8 cellular contexts compared by ENCODE assay signal in the genomic region with DNA sequence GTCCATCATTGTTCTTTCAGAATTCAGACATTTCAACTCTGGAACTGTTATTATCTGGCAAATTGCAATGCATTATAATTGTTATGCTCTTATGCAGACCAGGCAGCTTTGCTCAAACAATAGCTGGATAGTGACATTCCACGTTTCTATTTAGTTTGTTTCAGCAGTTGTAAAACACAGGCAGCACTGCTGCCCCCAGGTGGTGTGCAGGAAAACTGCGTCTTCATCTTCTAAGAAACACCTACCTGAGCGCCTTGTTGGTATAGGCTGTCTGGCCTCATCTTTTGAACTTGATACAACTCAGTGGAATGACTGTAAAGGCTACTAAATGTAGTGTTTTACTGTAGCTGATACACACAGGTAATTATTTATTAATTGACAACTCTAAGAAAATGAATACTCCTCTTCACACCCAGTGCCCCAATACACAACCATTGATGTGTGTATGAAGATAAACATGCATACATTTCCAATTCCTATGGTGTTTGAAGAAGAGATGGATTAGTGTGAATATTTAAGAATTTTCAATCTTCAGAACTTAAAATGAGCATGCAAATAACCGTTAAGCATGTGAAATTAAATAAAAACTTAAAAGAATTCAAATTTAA.
A peak's percentile ranks its signal among the peaks of the same experiment; 100 is the strongest.
DNase-seq lines count a peak whose midpoint lies in the region; ATAC-seq, FAIRE-seq and TF ChIP-seq lines count a peak whose summit lies in the region.

No MANE protein-coding gene starts in this region.

- TF ChIP-seq CTCF in CD14-positive monocyte (IDR thresholded peaks at IDR 0.05) = peak; percentile 73
- peak; percentile 54 for TF ChIP-seq CTCF in GM12874 (IDR thresholded peaks at IDR 0.05; ENCODE audit: insufficient read depth, low read depth, low read length)
- peak; percentile 80 for TF ChIP-seq CTCF in WERI-Rb-1 (IDR thresholded peaks at IDR 0.05; ENCODE audit: low read depth, low read length)
- peak; percentile 69 for TF ChIP-seq CTCF in HepG2 (CRISPR knock-in tag; IDR thresholded peaks at IDR 0.05)

- H3K9me3 Mint-ChIP-seq in CD14-positive monocyte = peaks cover 0 to 1% (median 0%) of the 10 kb centered on the region in 7 donors

- TF ChIP-seq RAD21 in HepG2 (CRISPR knock-in tag; IDR thresholded peaks at IDR 0.05) = no peak

- H3K4me1 ChIP-seq in HepG2 (ENCODE audit: insufficient read depth, low read length) = no peaks in the 10 kb centered on the region

- no peak overlapping the region for H2AFZ ChIP-seq in HepG2 (ENCODE audit: low read length)

- no peaks in the 10 kb centered on the region for H4K20me1 ChIP-seq in HepG2 (ENCODE audit: insufficient read depth, low read length)

- intact Hi-C loops in CD14-positive monocyte (cut with micrococcal nuclease) (no loop called here), HepG2 (cut with micrococcal nuclease; ENCODE audit: unreplicated experiment) (no loop called here)

- H3K79me2 ChIP-seq in HepG2 (ENCODE audit: insufficient read depth, low read length) = no peaks in the 10 kb centered on the region

- H3K27me3 Mint-ChIP-seq in CD14-positive monocyte (ENCODE audit: low read depth in 3 of 3) = peaks cover 5 to 14% (median 13%) of the 10 kb centered on the region in 3 donors

- no peak overlapping the region for H3K27ac ChIP-seq in WERI-Rb-1
- H3K27ac ChIP-seq in HepG2 (ENCODE audit: extremely low read length, insufficient read depth, low read length) = no peak overlapping the region

- no peak for TF ChIP-seq POLR2A in HepG2 (IDR thresholded peaks at IDR 0.05; ENCODE audit: insufficient read depth in 1 of 2, low read depth in 2 of 2, low read length in 2 of 2)
- no peak for TF ChIP-seq POLR2A in H54 (IDR thresholded peaks at IDR 0.05; ENCODE audit: low read depth, low read length)

- H3K27me3 ChIP-seq in WERI-Rb-1 (ENCODE audit: insufficient read depth, low read depth, severe bottlenecking) (no peaks in the 10 kb centered on the region), HepG2 (ENCODE audit: control insufficient read depth in 1 of 2, insufficient read depth in 2 of 2, low read length in 2 of 2) (peaks cover 0 to 10% of the 10 kb centered on the region in 2 experiments; a peak in 1 of 5 replicates)

- no TSS peak for BruUV-seq in HepG2 (replicated peaks; lab: Mats Ljungman, UMichigan)

- WGBS in HepG2 (ENCODE audit: low lambda C conversion rate) = 16% methylated on average over 4 of the region's 4 CpGs

- POLR2A ChIA-PET in HepG2 (lab: Yijun Ruan, JAX) = no interaction called here

- H3K4me2 ChIP-seq in HepG2 (ENCODE audit: low read depth, low read length) = no peak overlapping the region

- H3K4me1 Mint-ChIP-seq in CD14-positive monocyte = no peaks in the 10 kb centered on the region

- H3K36me3 Mint-ChIP-seq in CD14-positive monocyte = no peaks in the 10 kb centered on the region

- H3K9me3 ChIP-seq in WERI-Rb-1 (ENCODE audit: severe bottlenecking) (no peaks in the 10 kb centered on the region), HepG2 (ENCODE audit: low read length) (no peaks in the 10 kb centered on the region)

- H3K4me3 Mint-ChIP-seq in CD14-positive monocyte = no peak overlapping the region

- CTCF ChIA-PET in HepG2 (lab: Yijun Ruan, JAX; ENCODE audit: low intra/inter-chr PET ratio, low total read pairs) = interaction anchor here (0.7 kb wide), 1 partner anchor 10 kb away, joined by 3 read pairs; no protein-coding TSS in a partner anchor

- FAIRE-seq in HepG2 (lab: Jason Lieb, UNC) = peak; percentile 82
- FAIRE-seq in H54 (lab: Jason Lieb, UNC) = no peak

- ATAC-seq in HepG2 = peak; percentile 68
- no peak for ATAC-seq in GM21515 (IDR thresholded peaks at IDR 0.05; ENCODE audit: unreplicated experiment)

- TF ChIP-seq EP300 in HepG2 (IDR thresholded peaks at IDR 0.05; ENCODE audit: low read depth in 2 of 2, low read length in 2 of 2) = no peak
- no peak for TF ChIP-seq EP300 in HepG2 (CRISPR knock-in tag; IDR thresholded peaks at IDR 0.05; ENCODE audit: borderline replicate concordance)

- DNase-seq in CD14-positive monocyte (ENCODE audit: low spot score) (no peak), WERI-Rb-1 (peak; percentile 41), HepG2 (ENCODE audit: low spot score) (peak; percentile 24), medulla oblongata (ENCODE audit: extremely low spot score) (no peak), H54 (ENCODE audit: insufficient read length, low spot score) (no peak), NCI-H345 treated with DMSO at 0.1 percent for 48 hours (lab: John Stamatoyannopoulos, UW; ENCODE audit: unreplicated experiment) (no peak)

- no peak overlapping the region for H3K9ac ChIP-seq in HepG2 (ENCODE audit: insufficient read depth, low read depth, low read length)

- in situ Hi-C loops in HepG2 (cut with HindIII; ENCODE audit: extremely low pct_ligation_motif_present, low pct_unique_long_range_greater_than_20kb) = no loop called here

- H3K27ac Mint-ChIP-seq in CD14-positive monocyte = no peak overlapping the region

- no peaks in the 10 kb centered on the region for H3K36me3 ChIP-seq in WERI-Rb-1
- H3K36me3 ChIP-seq in HepG2 (replicated peaks in 1 of 2; ENCODE audit: control insufficient read depth in 1 of 2, insufficient read depth in 2 of 2, low read length in 2 of 2) = no peaks in the 10 kb centered on the region

- H3K4me3 ChIP-seq in WERI-Rb-1 (ENCODE audit: low read depth, low read length) (no peak overlapping the region), HepG2 (replicated peaks in 1 of 3; ENCODE audit: insufficient read depth in 1 of 3, low read depth in 2 of 3, low read length in 3 of 3) (no peak overlapping the region)

TF ChIP-seq in HepG2, 621 proteins besides CTCF, POLR2A, EP300 and RAD21:
- TF ChIP-seq SMC3 (IDR thresholded peaks at IDR 0.05; ENCODE audit: low read length) (0 out of 2 replicates have a peak, but pooled peaks have one; percentile 32), KDM5B (CRISPR knock-in tag; IDR thresholded peaks at IDR 0.05; ENCODE audit: borderline replicate concordance) (no peak), XRCC5 (optimal IDR thresholded peaks at IDR 0.05; ENCODE audit: low read length) (peak; percentile 34), STAG1 (CRISPR knock-in tag; IDR thresholded peaks at IDR 0.05) (0 out of 2 replicates have a peak, but pooled peaks have one; percentile 28), ZNF557 (CRISPR knock-in tag; IDR thresholded peaks at IDR 0.05) (peak; percentile 84; the same call in 1 of the 2 replicates)
TF ChIP-seq in HepG2: peak in this region for 4.

Comparison
In these comparisons a context has a peak if more than half of its experiments do, and no peak if none do; other contexts are left out.
1. DNase-seq: peak in WERI-Rb-1 (single experiment) and HepG2 (single experiment); none in CD14-positive monocyte (single experiment), medulla oblongata (single experiment), H54 (single experiment) and NCI-H345 treated with DMSO at 0.1 percent for 48 hours (single experiment).
2. Peak in every context shown above with its lines, with median percentiles within 50 percentile points of each other: CTCF ChIP-seq.